ENCODE assay signal across 1 cellular context in genomic region chr11:67484847-67485311, GRCh38.
TF ChIP-seq lines count a peak whose summit lies in the region.

No MANE protein-coding gene starts in this region.

TF ChIP-seq in HepG2, 621 proteins besides CTCF, POLR2A, EP300 and RAD21:
- TF ChIP-seq THYN1 (CRISPR knock-in tag; IDR thresholded peaks at IDR 0.05; ENCODE audit: borderline replicate concordance, low read depth) (no peak), ZNF672 (CRISPR knock-in tag; IDR thresholded peaks at IDR 0.05) (no peak), FOXP4 (CRISPR knock-in tag; IDR thresholded peaks at IDR 0.05) (no peak), ZNF121 (CRISPR knock-in tag; IDR thresholded peaks at IDR 0.05) (no peak), PAX8 (CRISPR knock-in tag; IDR thresholded peaks at IDR 0.05; ENCODE audit: borderline replicate concordance) (no peak), ZNF484 (CRISPR knock-in tag; IDR thresholded peaks at IDR 0.05; ENCODE audit: borderline replicate concordance, low read depth) (no peak), ZBTB1 (CRISPR knock-in tag; IDR thresholded peaks at IDR 0.05; ENCODE audit: borderline replicate concordance) (no peak), KDM4B (CRISPR knock-in tag; IDR thresholded peaks at IDR 0.05) (no peak), LCORL (IDR thresholded peaks at IDR 0.05) (no peak), LCORL (CRISPR knock-in tag; IDR thresholded peaks at IDR 0.05) (no peak), SP4 (CRISPR knock-in tag; IDR thresholded peaks at IDR 0.05) (no peak), PRMT3 (CRISPR knock-in tag; IDR thresholded peaks at IDR 0.05; ENCODE audit: borderline replicate concordance, low read depth) (no peak), NONO (IDR thresholded peaks at IDR 0.05) (no peak), NONO (CRISPR knock-in tag; conservative IDR thresholded peaks at IDR 0.05) (no peak), RCOR2 (CRISPR knock-in tag; IDR thresholded peaks at IDR 0.05) (no peak), ZNF232 (CRISPR knock-in tag; IDR thresholded peaks at IDR 0.05; ENCODE audit: borderline replicate concordance) (no peak), HDAC6 (IDR thresholded peaks at IDR 0.05; ENCODE audit: low read depth, low read length) (no peak), JUND (CRISPR knock-in tag; IDR thresholded peaks at IDR 0.05) (no peak)
- TF ChIP-seq, protein P1, sequence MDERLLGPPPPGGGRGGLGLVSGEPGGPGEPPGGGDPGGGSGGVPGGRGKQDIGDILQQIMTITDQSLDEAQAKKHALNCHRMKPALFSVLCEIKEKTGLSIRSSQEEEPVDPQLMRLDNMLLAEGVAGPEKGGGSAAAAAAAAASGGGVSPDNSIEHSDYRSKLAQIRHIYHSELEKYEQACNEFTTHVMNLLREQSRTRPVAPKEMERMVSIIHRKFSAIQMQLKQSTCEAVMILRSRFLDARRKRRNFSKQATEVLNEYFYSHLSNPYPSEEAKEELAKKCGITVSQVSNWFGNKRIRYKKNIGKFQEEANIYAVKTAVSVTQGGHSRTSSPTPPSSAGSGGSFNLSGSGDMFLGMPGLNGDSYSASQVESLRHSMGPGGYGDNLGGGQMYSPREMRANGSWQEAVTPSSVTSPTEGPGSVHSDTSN (CRISPR knock-in tag; IDR thresholded peaks at IDR 0.05), result no peak
- TF ChIP-seq, protein P2, sequence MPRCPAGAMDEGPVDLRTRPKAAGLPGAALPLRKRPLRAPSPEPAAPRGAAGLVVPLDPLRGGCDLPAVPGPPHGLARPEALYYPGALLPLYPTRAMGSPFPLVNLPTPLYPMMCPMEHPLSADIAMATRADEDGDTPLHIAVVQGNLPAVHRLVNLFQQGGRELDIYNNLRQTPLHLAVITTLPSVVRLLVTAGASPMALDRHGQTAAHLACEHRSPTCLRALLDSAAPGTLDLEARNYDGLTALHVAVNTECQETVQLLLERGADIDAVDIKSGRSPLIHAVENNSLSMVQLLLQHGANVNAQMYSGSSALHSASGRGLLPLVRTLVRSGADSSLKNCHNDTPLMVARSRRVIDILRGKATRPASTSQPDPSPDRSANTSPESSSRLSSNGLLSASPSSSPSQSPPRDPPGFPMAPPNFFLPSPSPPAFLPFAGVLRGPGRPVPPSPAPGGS (CRISPR knock-in tag; IDR thresholded peaks at IDR 0.05), result no peak
